ENCODE assay signal across 8 cellular contexts in the genomic region with DNA sequence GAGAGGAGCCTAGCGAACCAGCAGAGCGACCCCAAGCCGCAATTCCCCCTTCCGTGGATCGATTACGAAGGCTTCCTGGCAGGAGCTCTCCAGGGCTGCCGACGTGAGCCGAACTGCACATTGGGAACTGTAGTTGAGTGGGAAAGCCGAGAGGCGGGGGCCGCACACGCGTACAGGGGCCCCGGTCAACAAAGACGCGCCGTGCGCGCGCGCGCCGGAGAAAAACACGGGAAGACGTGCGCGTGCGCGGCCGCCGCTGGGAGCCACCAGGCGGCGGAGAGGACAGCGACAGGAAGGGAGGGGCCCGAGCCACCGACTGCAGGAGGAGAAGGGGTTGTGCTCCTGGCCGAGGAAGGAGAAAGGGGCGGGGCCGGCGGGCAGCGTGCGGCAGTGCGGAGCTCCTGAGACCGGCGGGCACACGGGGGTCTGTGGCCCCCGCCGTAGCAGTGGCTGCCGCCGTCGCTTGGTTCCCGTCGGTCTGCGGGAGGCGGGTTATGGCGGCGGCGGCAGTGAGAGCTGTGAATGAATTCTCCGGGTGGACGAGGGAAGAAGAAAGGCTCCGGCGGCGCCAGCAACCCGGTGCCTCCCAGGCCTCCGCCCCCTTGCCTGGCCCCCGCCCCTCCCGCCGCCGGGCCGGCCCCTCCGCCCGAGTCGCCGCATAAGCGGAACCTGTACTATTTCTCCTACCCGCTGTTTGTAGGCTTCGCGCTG. TPM values are rescaled to one million over a fixed set of nuclear protein-coding genes. Genes with fewer than 3 reads are reported as not detected.
DNase-seq lines count a peak whose midpoint lies in the region; TF ChIP-seq lines count a peak whose summit lies in the region.

SPAST (plus strand) TSS at position 247 of the 711 bp plus-strand sequence; CDS start at position 523, 276 bp downstream.

- H3K9me3 Mint-ChIP-seq in nephron, result no peaks in the 10 kb centered on the region
- H3K9me3 Mint-ChIP-seq in stimulated activated naive CD8-positive, alpha-beta T cell treated with anti-CD3 and anti-CD28 coated beads, Interleukin-15, Interleukin-2, amounts not matched to agents 100 ng/mL and 50 ng/mL, for 24 hours, result no peaks in the 10 kb centered on the region

- H3K27me3 Mint-ChIP-seq in nephron (ENCODE audit: low read depth), result no peaks in the 10 kb centered on the region
- no peaks in the 10 kb centered on the region for H3K27me3 Mint-ChIP-seq in stimulated activated naive CD8-positive, alpha-beta T cell treated with anti-CD3 and anti-CD28 coated beads, Interleukin-15, Interleukin-2, amounts not matched to agents 100 ng/mL and 50 ng/mL, for 24 hours

- TF ChIP-seq CTCF in fibroblast of the aortic adventitia (IDR thresholded peaks at IDR 0.05; ENCODE audit: insufficient read depth, low read length) (peak; percentile 60), nephron (IDR thresholded peaks at IDR 0.05; ENCODE audit: unreplicated experiment in 3 of 3) (peak; percentile 48 to 56 (median 49))

- H3K36me3 ChIP-seq in HAP-1 (replicated peaks) (no peaks in the 10 kb centered on the region), MG63 (no peaks in the 10 kb centered on the region)

- H3K4me1 Mint-ChIP-seq in nephron, result peaks cover 14% of the 10 kb centered on the region
- peaks cover 38% of the 10 kb centered on the region for H3K4me1 Mint-ChIP-seq in stimulated activated naive CD8-positive, alpha-beta T cell treated with anti-CD3 and anti-CD28 coated beads, Interleukin-15, Interleukin-2, amounts not matched to agents 100 ng/mL and 50 ng/mL, for 24 hours (ENCODE audit: low read depth)

- H3K4me3 ChIP-seq in HAP-1 (peak within 1 kb of the TSS; percentile 86), MG63 (peak within 1 kb of the TSS; percentile 89), fibroblast of the aortic adventitia (ENCODE audit: low read depth, low read length) (peak within 1 kb of the TSS; percentile 83)

- H3K4me3 Mint-ChIP-seq in nephron, result peak within 1 kb of the TSS; percentile 99 to 100 (median 99)
- peak within 1 kb of the TSS; percentile 91 for H3K4me3 Mint-ChIP-seq in stimulated activated naive CD8-positive, alpha-beta T cell treated with anti-CD3 and anti-CD28 coated beads, Interleukin-15, Interleukin-2, amounts not matched to agents 100 ng/mL and 50 ng/mL, for 24 hours

- peaks cover 17% of the 10 kb centered on the region for H3K4me1 ChIP-seq in HAP-1

- H3K27me3 ChIP-seq in HAP-1 (ENCODE audit: low read depth) (no peaks in the 10 kb centered on the region), MG63 (no peaks in the 10 kb centered on the region)

- no peaks in the 10 kb centered on the region for H3K36me3 Mint-ChIP-seq in nephron (ENCODE audit: low read depth)
- no peaks in the 10 kb centered on the region for H3K36me3 Mint-ChIP-seq in stimulated activated naive CD8-positive, alpha-beta T cell treated with anti-CD3 and anti-CD28 coated beads, Interleukin-15, Interleukin-2, amounts not matched to agents 100 ng/mL and 50 ng/mL, for 24 hours (ENCODE audit: low read depth)

- in situ Hi-C loops in HAP-1 (cut with MboI; ENCODE audit: low sequenced_read_pairs), result no loop called here

- no peaks in the 10 kb centered on the region; the same call in 1 of the 2 replicates for H3K9me3 ChIP-seq in HAP-1
- no peaks in the 10 kb centered on the region for H3K9me3 ChIP-seq in MG63

- DNase-seq in GDM1 (lab: John Stamatoyannopoulos, UW) (peak; percentile 98), HAP-1 (ENCODE audit: low spot score in 2 of 2) (peak; percentile 97 to 99), MG63 (peak; percentile 96), SHP77 treated with DMSO at 0.1 percent for 48 hours (lab: John Stamatoyannopoulos, UW) (peak; percentile 97), fibroblast of the aortic adventitia (ENCODE audit: low read depth) (peak; percentile 92)
- peak; percentile 99 for DNase-seq in activated effector memory CD4-positive, alpha-beta T cell treated with anti-CD3 and anti-CD28 coated beads, Interleukin-2, amount 50 U/mL, for 16 hours

- H3K27ac Mint-ChIP-seq in nephron, result peak within 1 kb of the TSS; percentile 97 to 100 (median 99)
- peak within 1 kb of the TSS; percentile 90 for H3K27ac Mint-ChIP-seq in stimulated activated naive CD8-positive, alpha-beta T cell treated with anti-CD3 and anti-CD28 coated beads, Interleukin-15, Interleukin-2, amounts not matched to agents 100 ng/mL and 50 ng/mL, for 24 hours

RNA-seq across cellular contexts. Expression of gene SPAST, which starts in this region (rescaled TPM):
- 19.0 and 23.5 TPM in 2 replicates for total RNA-seq in MG63 (2014; rRNA removed; shearing (Covaris generic); ENCODE audit: low replicate concordance)
- total RNA-seq in fibroblast of the aortic adventitia (ENCODE audit: low replicate concordance), result 26.6 and 37.3 TPM in 2 replicates

Comparison
In these comparisons a context has a peak if more than half of its experiments do, and no peak if none do; other contexts are left out.
1. Peak in every context shown above with its lines: DNase-seq and H3K4me3 ChIP-seq.